Comparison of ENCODE assay signal across 9 cellular contexts in genomic region chr13:97255515-97255999, GRCh38. TPM values are rescaled to one million over a fixed set of nuclear protein-coding genes. Genes with fewer than 3 reads are reported as not detected.
DNase-seq lines count a peak whose midpoint lies in the region; ATAC-seq lines count a peak whose summit lies in the region.
"Had no signal": no experiment of that assay in that cellular context is flagged by ENCODE, and none has a peak within 500 bp of the region (broad histone marks: within the 10 kb centered on the region; RNA-seq: fewer than 3 reads in every experiment).

No MANE protein-coding gene starts in this region.

- DNase-seq in activated CD4-positive, alpha-beta T cell treated with anti-CD3 and anti-CD28 coated beads for 36 hours = no peak
- DNase-seq in activated CD4-positive, alpha-beta T cell treated with anti-CD3 and anti-CD28 coated beads for 4 hours = no peak
- DNase-seq in T-helper 2 cell treated with Interferon-gamma antibody and Interleukin-4, amounts not matched to agents 5 μg/mL and 100 μg/mL, for 36 hours (ENCODE audit: low spot score) = no peak
- DNase-seq in fibroblast of peridontal ligament (ENCODE audit: extremely low read depth) (peak; percentile 27), activated gamma-delta T cell (lab: John Stamatoyannopoulos, UW) (no peak), AML-193 (lab: John Stamatoyannopoulos, UW) (no peak)
- no peak for DNase-seq in stimulated activated effector memory CD8-positive, alpha-beta T cell treated with anti-CD3 and anti-CD28 coated beads, Interleukin-12 subunit alpha, Interleukin-12 subunit beta, amount 100 ng/mL, for 72 hours (ENCODE audit: low spot score in 2 of 2)
- DNase-seq in naive thymus-derived CD8-positive, alpha-beta T cell = no peak
- DNase-seq: effector CD4-positive, alpha-beta T cell had no signal

- CTCF ChIA-PET in activated CD4-positive, alpha-beta T cell treated with anti-CD3 and anti-CD28 coated beads for 36 hours (lab: Charles Lee) = interaction anchor here (1.0 to 1.4 kb wide), 3 partner anchors 15 to 145 kb away, joined by 3 to 5 read pairs (median 3); partner anchors contain the start of gene MBNL2

- peaks cover 60% of the 10 kb centered on the region for H3K4me1 Mint-ChIP-seq in activated CD4-positive, alpha-beta T cell treated with anti-CD3 and anti-CD28 coated beads for 36 hours
- peaks cover 64% of the 10 kb centered on the region for H3K4me1 Mint-ChIP-seq in T-helper 2 cell treated with Interferon-gamma antibody and Interleukin-4, amounts not matched to agents 5 μg/mL and 100 μg/mL, for 36 hours (ENCODE audit: low read depth)
- H3K4me1 Mint-ChIP-seq in stimulated activated effector memory CD8-positive, alpha-beta T cell treated with anti-CD3 and anti-CD28 coated beads, Interleukin-12 subunit alpha, Interleukin-12 subunit beta, amount 100 ng/mL, for 72 hours = peaks cover 63% of the 10 kb centered on the region
- peaks cover 17 to 55% (median 49%) of the 10 kb centered on the region in 4 donors for H3K4me1 Mint-ChIP-seq in naive thymus-derived CD8-positive, alpha-beta T cell

- no peaks in the 10 kb centered on the region for H3K27me3 Mint-ChIP-seq in activated CD4-positive, alpha-beta T cell treated with anti-CD3 and anti-CD28 coated beads for 36 hours
- no peaks in the 10 kb centered on the region for H3K27me3 Mint-ChIP-seq in T-helper 2 cell treated with Interferon-gamma antibody and Interleukin-4, amounts not matched to agents 5 μg/mL and 100 μg/mL, for 36 hours (ENCODE audit: low read depth)
- no peaks in the 10 kb centered on the region for H3K27me3 Mint-ChIP-seq in naive thymus-derived CD8-positive, alpha-beta T cell

- peak overlapping the region; percentile 48 for H3K27ac Mint-ChIP-seq in activated CD4-positive, alpha-beta T cell treated with anti-CD3 and anti-CD28 coated beads for 36 hours
- peak overlapping the region; percentile 27 for H3K27ac Mint-ChIP-seq in T-helper 2 cell treated with Interferon-gamma antibody and Interleukin-4, amounts not matched to agents 5 μg/mL and 100 μg/mL, for 36 hours
- peak overlapping the region; percentile 98 for H3K27ac Mint-ChIP-seq in stimulated activated effector memory CD8-positive, alpha-beta T cell treated with anti-CD3 and anti-CD28 coated beads, Interleukin-12 subunit alpha, Interleukin-12 subunit beta, amount 100 ng/mL, for 72 hours
- H3K27ac Mint-ChIP-seq in naive thymus-derived CD8-positive, alpha-beta T cell = no peak overlapping the region

- POLR2A ChIA-PET in activated CD4-positive, alpha-beta T cell treated with anti-CD3 and anti-CD28 coated beads for 36 hours (lab: Charles Lee) = no interaction called here
- POLR2A ChIA-PET in naive thymus-derived CD8-positive, alpha-beta T cell (lab: Charles Lee) = no interaction called here

- peak; percentile 56 for ATAC-seq in activated CD4-positive, alpha-beta T cell treated with anti-CD3 and anti-CD28 coated beads for 36 hours
- ATAC-seq in stimulated activated effector memory CD8-positive, alpha-beta T cell treated with anti-CD3 and anti-CD28 coated beads, Interleukin-12 subunit alpha, Interleukin-12 subunit beta, amount 100 ng/mL, for 72 hours = peak; percentile 74
- ATAC-seq in naive thymus-derived CD8-positive, alpha-beta T cell = no peak

- peaks cover 3% of the 10 kb centered on the region for H3K9me3 Mint-ChIP-seq in activated CD4-positive, alpha-beta T cell treated with anti-CD3 and anti-CD28 coated beads for 36 hours (ENCODE audit: low read depth)
- H3K9me3 Mint-ChIP-seq in T-helper 2 cell treated with Interferon-gamma antibody and Interleukin-4, amounts not matched to agents 5 μg/mL and 100 μg/mL, for 36 hours = no peaks in the 10 kb centered on the region
- no peaks in the 10 kb centered on the region for H3K9me3 Mint-ChIP-seq in stimulated activated effector memory CD8-positive, alpha-beta T cell treated with anti-CD3 and anti-CD28 coated beads, Interleukin-12 subunit alpha, Interleukin-12 subunit beta, amount 100 ng/mL, for 72 hours
- peaks cover 0 to 1% (median 0%) of the 10 kb centered on the region in 9 donors for H3K9me3 Mint-ChIP-seq in naive thymus-derived CD8-positive, alpha-beta T cell

- no peak overlapping the region for H3K4me3 Mint-ChIP-seq in activated CD4-positive, alpha-beta T cell treated with anti-CD3 and anti-CD28 coated beads for 36 hours
- peak overlapping the region; percentile 8 for H3K4me3 Mint-ChIP-seq in T-helper 2 cell treated with Interferon-gamma antibody and Interleukin-4, amounts not matched to agents 5 μg/mL and 100 μg/mL, for 36 hours
- peak overlapping the region; percentile 66 for H3K4me3 Mint-ChIP-seq in stimulated activated effector memory CD8-positive, alpha-beta T cell treated with anti-CD3 and anti-CD28 coated beads, Interleukin-12 subunit alpha, Interleukin-12 subunit beta, amount 100 ng/mL, for 72 hours
- H3K4me3 Mint-ChIP-seq in naive thymus-derived CD8-positive, alpha-beta T cell = no peak overlapping the region

- intact Hi-C loops in activated CD4-positive, alpha-beta T cell treated with anti-CD3 and anti-CD28 coated beads for 36 hours (cut with DNase I, micrococcal nuclease) = loop anchor here (1.0 to 5.0 kb wide), 3 partner anchors 29 to 130 kb away; no protein-coding TSS in a partner anchor

- H3K36me3 Mint-ChIP-seq in activated CD4-positive, alpha-beta T cell treated with anti-CD3 and anti-CD28 coated beads for 36 hours (ENCODE audit: low read depth) = peaks cover 15% of the 10 kb centered on the region
- peaks cover 12% of the 10 kb centered on the region for H3K36me3 Mint-ChIP-seq in T-helper 2 cell treated with Interferon-gamma antibody and Interleukin-4, amounts not matched to agents 5 μg/mL and 100 μg/mL, for 36 hours (ENCODE audit: low read depth)
- H3K36me3 Mint-ChIP-seq in stimulated activated effector memory CD8-positive, alpha-beta T cell treated with anti-CD3 and anti-CD28 coated beads, Interleukin-12 subunit alpha, Interleukin-12 subunit beta, amount 100 ng/mL, for 72 hours = peaks cover 21% of the 10 kb centered on the region
- H3K36me3 Mint-ChIP-seq in naive thymus-derived CD8-positive, alpha-beta T cell = peaks cover 8 to 25% (median 23%) of the 10 kb centered on the region in 3 donors

RNA-seq across cellular contexts. Expression of gene MBNL2, which starts 33.4 kb away (rescaled TPM):
- total RNA-seq in activated CD4-positive, alpha-beta T cell treated with anti-CD3 and anti-CD28 coated beads for 36 hours = 10 to 100 TPM; 16.7 to 24.5 TPM
- total RNA-seq in naive thymus-derived CD8-positive, alpha-beta T cell = 10 to 100 TPM; 31.8 to 35.4 TPM
- 10 to 100 TPM; 12.2 to 14.5 (median 14.5) TPM for polyA plus RNA-seq in naive thymus-derived CD8-positive, alpha-beta T cell

Comparison
In these comparisons a context has a peak if more than half of its experiments do, and no peak if none do; other contexts are left out.
1. ATAC-seq: peak in activated CD4-positive, alpha-beta T cell treated with anti-CD3 and anti-CD28 coated beads for 36 hours (single experiment) and stimulated activated effector memory CD8-positive, alpha-beta T cell treated with anti-CD3 and anti-CD28 coated beads, Interleukin-12 subunit alpha, Interleukin-12 subunit beta, amount 100 ng/mL, for 72 hours (single experiment); none in naive thymus-derived CD8-positive, alpha-beta T cell (0 of 2).
2. H3K27ac Mint-ChIP-seq: peak in activated CD4-positive, alpha-beta T cell treated with anti-CD3 and anti-CD28 coated beads for 36 hours (single experiment), T-helper 2 cell treated with Interferon-gamma antibody and Interleukin-4, amounts not matched to agents 5 μg/mL and 100 μg/mL, for 36 hours (single experiment) and stimulated activated effector memory CD8-positive, alpha-beta T cell treated with anti-CD3 and anti-CD28 coated beads, Interleukin-12 subunit alpha, Interleukin-12 subunit beta, amount 100 ng/mL, for 72 hours (single experiment); none in naive thymus-derived CD8-positive, alpha-beta T cell (0 of 10).
3. H3K4me3 Mint-ChIP-seq: peak in T-helper 2 cell treated with Interferon-gamma antibody and Interleukin-4, amounts not matched to agents 5 μg/mL and 100 μg/mL, for 36 hours (single experiment) and stimulated activated effector memory CD8-positive, alpha-beta T cell treated with anti-CD3 and anti-CD28 coated beads, Interleukin-12 subunit alpha, Interleukin-12 subunit beta, amount 100 ng/mL, for 72 hours (single experiment); none in activated CD4-positive, alpha-beta T cell treated with anti-CD3 and anti-CD28 coated beads for 36 hours (single experiment) and naive thymus-derived CD8-positive, alpha-beta T cell (0 of 10).